ENCODE assay signal across 2 cellular contexts in the genomic region with DNA sequence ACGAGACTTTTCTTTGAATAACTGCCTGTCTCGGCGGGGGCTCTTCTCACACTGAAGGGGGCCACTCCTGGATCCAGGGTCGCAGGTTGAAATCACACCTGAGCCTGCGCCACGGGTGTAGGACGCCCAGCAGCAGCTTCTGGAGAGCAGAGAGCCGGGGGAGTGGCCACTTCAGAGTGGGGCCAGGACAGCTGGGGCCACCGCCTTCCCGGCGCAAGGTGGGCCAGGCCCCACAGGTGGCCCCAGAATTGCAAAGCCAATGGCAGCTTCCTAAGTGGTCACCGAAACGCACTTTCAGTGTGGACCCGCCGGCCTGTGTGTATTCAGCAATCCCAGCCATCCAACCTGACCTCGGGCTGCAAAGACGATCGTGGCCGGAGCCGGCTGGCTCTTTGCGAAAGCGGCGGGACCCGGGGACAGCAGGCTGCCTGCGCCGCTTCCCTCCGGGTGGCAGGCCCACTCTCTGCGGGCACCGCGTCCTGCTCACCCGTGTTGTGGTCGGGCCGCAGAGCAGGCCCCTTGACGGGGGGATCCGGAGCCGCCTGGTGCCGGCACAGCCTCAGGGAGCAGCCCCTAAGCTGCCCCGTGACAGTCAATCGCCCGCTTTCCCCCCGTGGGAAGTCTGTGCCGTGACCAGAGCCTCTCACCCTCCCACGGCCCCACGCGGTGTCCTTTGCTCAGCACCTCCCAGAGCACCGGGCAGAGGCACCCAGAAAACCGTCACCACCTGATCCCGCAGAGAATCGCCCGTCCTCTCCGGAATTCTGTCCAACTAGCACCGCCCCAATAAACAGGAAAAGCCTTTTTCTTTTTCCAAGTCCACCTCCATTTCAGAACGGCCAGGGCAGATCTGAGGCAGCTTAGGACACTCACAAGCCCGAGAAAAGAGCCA.
TF ChIP-seq lines count a peak whose summit lies in the region.

No MANE protein-coding gene starts in this region.

TF ChIP-seq in HepG2, 621 proteins besides CTCF, POLR2A, EP300 and RAD21 (continues in another document):
- TF ChIP-seq, protein P1, sequence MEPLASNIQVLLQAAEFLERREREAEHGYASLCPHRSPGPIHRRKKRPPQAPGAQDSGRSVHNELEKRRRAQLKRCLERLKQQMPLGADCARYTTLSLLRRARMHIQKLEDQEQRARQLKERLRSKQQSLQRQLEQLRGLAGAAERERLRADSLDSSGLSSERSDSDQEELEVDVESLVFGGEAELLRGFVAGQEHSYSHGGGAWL (CRISPR knock-in tag; IDR thresholded peaks at IDR 0.05) = no peak
- TF ChIP-seq, protein P2, sequence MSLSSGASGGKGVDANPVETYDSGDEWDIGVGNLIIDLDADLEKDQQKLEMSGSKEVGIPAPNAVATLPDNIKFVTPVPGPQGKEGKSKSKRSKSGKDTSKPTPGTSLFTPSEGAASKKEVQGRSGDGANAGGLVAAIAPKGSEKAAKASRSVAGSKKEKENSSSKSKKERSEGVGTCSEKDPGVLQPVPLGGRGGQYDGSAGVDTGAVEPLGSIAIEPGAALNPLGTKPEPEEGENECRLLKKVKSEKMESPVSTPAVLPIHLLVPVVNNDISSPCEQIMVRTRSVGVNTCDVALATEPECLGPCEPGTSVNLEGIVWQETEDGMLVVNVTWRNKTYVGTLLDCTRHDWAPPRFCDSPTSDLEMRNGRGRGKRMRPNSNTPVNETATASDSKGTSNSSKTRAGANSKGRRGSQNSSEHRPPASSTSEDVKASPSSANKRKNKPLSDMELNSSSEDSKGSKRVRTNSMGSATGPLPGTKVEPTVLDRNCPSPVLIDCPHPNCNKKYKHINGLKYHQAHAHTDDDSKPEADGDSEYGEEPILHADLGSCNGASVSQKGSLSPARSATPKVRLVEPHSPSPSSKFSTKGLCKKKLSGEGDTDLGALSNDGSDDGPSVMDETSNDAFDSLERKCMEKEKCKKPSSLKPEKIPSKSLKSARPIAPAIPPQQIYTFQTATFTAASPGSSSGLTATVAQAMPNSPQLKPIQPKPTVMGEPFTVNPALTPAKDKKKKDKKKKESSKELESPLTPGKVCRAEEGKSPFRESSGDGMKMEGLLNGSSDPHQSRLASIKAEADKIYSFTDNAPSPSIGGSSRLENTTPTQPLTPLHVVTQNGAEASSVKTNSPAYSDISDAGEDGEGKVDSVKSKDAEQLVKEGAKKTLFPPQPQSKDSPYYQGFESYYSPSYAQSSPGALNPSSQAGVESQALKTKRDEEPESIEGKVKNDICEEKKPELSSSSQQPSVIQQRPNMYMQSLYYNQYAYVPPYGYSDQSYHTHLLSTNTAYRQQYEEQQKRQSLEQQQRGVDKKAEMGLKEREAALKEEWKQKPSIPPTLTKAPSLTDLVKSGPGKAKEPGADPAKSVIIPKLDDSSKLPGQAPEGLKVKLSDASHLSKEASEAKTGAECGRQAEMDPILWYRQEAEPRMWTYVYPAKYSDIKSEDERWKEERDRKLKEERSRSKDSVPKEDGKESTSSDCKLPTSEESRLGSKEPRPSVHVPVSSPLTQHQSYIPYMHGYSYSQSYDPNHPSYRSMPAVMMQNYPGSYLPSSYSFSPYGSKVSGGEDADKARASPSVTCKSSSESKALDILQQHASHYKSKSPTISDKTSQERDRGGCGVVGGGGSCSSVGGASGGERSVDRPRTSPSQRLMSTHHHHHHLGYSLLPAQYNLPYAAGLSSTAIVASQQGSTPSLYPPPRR (CRISPR knock-in tag; IDR thresholded peaks at IDR 0.05; ENCODE audit: borderline replicate concordance) = no peak
- TF ChIP-seq ZNF12 (CRISPR knock-in tag; IDR thresholded peaks at IDR 0.05) (no peak), KDM2A (CRISPR knock-in tag; IDR thresholded peaks at IDR 0.05; ENCODE audit: borderline replicate concordance, low read depth) (peak; percentile 68; the same call in 1 of the 2 replicates), ZNF619 (CRISPR knock-in tag; IDR thresholded peaks at IDR 0.05) (no peak), ZNF547 (CRISPR knock-in tag; IDR thresholded peaks at IDR 0.05) (no peak), SP1 (IDR thresholded peaks at IDR 0.05) (no peak), SP1 (CRISPR knock-in tag; IDR thresholded peaks at IDR 0.05) (no peak), ZNF530 (CRISPR knock-in tag; IDR thresholded peaks at IDR 0.05; ENCODE audit: low read depth) (no peak), KMT2A (CRISPR knock-in tag; IDR thresholded peaks at IDR 0.05) (no peak), AGO2 (optimal IDR thresholded peaks at IDR 0.05; ENCODE audit: low read depth, low read length) (peak; percentile 81), DMAP1 (CRISPR knock-in tag; IDR thresholded peaks at IDR 0.05) (no peak), NFATC3 (CRISPR knock-in tag; IDR thresholded peaks at IDR 0.05) (no peak), STAG1 (CRISPR knock-in tag; IDR thresholded peaks at IDR 0.05) (no peak)
- TF ChIP-seq, protein P3, sequence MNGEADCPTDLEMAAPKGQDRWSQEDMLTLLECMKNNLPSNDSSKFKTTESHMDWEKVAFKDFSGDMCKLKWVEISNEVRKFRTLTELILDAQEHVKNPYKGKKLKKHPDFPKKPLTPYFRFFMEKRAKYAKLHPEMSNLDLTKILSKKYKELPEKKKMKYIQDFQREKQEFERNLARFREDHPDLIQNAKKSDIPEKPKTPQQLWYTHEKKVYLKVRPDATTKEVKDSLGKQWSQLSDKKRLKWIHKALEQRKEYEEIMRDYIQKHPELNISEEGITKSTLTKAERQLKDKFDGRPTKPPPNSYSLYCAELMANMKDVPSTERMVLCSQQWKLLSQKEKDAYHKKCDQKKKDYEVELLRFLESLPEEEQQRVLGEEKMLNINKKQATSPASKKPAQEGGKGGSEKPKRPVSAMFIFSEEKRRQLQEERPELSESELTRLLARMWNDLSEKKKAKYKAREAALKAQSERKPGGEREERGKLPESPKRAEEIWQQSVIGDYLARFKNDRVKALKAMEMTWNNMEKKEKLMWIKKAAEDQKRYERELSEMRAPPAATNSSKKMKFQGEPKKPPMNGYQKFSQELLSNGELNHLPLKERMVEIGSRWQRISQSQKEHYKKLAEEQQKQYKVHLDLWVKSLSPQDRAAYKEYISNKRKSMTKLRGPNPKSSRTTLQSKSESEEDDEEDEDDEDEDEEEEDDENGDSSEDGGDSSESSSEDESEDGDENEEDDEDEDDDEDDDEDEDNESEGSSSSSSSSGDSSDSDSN (CRISPR knock-in tag; IDR thresholded peaks at IDR 0.05) = peak; percentile 64
- TF ChIP-seq, protein P4, sequence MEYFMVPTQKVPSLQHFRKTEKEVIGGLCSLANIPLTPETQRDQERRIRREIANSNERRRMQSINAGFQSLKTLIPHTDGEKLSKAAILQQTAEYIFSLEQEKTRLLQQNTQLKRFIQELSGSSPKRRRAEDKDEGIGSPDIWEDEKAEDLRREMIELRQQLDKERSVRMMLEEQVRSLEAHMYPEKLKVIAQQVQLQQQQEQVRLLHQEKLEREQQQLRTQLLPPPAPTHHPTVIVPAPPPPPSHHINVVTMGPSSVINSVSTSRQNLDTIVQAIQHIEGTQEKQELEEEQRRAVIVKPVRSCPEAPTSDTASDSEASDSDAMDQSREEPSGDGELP (IDR thresholded peaks at IDR 0.05; ENCODE audit: borderline replicate concordance, low read depth) = no peak
- TF ChIP-seq, protein P5, sequence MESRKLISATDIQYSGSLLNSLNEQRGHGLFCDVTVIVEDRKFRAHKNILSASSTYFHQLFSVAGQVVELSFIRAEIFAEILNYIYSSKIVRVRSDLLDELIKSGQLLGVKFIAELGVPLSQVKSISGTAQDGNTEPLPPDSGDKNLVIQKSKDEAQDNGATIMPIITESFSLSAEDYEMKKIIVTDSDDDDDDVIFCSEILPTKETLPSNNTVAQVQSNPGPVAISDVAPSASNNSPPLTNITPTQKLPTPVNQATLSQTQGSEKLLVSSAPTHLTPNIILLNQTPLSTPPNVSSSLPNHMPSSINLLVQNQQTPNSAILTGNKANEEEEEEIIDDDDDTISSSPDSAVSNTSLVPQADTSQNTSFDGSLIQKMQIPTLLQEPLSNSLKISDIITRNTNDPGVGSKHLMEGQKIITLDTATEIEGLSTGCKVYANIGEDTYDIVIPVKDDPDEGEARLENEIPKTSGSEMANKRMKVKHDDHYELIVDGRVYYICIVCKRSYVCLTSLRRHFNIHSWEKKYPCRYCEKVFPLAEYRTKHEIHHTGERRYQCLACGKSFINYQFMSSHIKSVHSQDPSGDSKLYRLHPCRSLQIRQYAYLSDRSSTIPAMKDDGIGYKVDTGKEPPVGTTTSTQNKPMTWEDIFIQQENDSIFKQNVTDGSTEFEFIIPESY (CRISPR knock-in tag; IDR thresholded peaks at IDR 0.05) = no peak

TF ChIP-seq in GM23338, 12 proteins besides CTCF, POLR2A, EP300 and RAD21:
- no peak for TF ChIP-seq EZH2 (IDR thresholded peaks at IDR 0.05; ENCODE audit: low read depth, unreplicated experiment)
- no peak for TF ChIP-seq EZH2phosphoT487 (IDR thresholded peaks at IDR 0.05; ENCODE audit: unreplicated experiment)
- no peak for TF ChIP-seq CREB1 (CRISPR knock-in tag; IDR thresholded peaks at IDR 0.05; ENCODE audit: low read depth)
- TF ChIP-seq, protein P6, sequence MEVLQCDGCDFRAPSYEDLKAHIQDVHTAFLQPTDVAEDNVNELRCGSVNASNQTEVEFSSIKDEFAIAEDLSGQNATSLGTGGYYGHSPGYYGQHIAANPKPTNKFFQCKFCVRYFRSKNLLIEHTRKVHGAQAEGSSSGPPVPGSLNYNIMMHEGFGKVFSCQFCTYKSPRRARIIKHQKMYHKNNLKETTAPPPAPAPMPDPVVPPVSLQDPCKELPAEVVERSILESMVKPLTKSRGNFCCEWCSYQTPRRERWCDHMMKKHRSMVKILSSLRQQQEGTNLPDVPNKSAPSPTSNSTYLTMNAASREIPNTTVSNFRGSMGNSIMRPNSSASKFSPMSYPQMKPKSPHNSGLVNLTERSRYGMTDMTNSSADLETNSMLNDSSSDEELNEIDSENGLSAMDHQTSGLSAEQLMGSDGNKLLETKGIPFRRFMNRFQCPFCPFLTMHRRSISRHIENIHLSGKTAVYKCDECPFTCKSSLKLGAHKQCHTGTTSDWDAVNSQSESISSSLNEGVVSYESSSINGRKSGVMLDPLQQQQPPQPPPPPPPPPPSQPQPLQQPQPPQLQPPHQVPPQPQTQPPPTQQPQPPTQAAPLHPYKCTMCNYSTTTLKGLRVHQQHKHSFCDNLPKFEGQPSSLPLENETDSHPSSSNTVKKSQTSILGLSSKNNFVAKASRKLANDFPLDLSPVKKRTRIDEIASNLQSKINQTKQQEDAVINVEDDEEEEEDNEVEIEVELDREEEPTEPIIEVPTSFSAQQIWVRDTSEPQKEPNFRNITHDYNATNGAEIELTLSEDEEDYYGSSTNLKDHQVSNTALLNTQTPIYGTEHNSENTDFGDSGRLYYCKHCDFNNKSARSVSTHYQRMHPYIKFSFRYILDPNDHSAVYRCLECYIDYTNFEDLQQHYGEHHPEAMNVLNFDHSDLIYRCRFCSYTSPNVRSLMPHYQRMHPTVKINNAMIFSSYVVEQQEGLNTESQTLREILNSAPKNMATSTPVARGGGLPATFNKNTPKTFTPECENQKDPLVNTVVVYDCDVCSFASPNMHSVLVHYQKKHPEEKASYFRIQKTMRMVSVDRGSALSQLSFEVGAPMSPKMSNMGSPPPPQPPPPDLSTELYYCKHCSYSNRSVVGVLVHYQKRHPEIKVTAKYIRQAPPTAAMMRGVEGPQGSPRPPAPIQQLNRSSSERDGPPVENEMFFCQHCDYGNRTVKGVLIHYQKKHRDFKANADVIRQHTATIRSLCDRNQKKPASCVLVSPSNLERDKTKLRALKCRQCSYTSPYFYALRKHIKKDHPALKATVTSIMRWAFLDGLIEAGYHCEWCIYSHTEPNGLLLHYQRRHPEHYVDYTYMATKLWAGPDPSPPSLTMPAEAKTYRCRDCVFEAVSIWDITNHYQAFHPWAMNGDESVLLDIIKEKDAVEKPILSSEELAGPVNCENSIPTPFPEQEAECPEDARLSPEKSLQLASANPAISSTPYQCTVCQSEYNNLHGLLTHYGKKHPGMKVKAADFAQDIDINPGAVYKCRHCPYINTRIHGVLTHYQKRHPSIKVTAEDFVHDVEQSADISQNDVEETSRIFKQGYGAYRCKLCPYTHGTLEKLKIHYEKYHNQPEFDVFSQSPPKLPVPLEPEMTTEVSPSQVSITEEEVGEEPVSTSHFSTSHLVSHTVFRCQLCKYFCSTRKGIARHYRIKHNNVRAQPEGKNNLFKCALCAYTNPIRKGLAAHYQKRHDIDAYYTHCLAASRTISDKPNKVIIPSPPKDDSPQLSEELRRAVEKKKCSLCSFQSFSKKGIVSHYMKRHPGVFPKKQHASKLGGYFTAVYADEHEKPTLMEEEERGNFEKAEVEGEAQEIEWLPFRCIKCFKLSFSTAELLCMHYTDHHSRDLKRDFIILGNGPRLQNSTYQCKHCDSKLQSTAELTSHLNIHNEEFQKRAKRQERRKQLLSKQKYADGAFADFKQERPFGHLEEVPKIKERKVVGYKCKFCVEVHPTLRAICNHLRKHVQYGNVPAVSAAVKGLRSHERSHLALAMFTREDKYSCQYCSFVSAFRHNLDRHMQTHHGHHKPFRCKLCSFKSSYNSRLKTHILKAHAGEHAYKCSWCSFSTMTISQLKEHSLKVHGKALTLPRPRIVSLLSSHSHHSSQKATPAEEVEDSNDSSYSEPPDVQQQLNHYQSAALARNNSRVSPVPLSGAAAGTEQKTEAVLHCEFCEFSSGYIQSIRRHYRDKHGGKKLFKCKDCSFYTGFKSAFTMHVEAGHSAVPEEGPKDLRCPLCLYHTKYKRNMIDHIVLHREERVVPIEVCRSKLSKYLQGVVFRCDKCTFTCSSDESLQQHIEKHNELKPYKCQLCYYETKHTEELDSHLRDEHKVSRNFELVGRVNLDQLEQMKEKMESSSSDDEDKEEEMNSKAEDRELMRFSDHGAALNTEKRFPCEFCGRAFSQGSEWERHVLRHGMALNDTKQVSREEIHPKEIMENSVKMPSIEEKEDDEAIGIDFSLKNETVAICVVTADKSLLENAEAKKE (CRISPR knock-in tag; IDR thresholded peaks at IDR 0.05) = no peak
- TF ChIP-seq, protein P7, sequence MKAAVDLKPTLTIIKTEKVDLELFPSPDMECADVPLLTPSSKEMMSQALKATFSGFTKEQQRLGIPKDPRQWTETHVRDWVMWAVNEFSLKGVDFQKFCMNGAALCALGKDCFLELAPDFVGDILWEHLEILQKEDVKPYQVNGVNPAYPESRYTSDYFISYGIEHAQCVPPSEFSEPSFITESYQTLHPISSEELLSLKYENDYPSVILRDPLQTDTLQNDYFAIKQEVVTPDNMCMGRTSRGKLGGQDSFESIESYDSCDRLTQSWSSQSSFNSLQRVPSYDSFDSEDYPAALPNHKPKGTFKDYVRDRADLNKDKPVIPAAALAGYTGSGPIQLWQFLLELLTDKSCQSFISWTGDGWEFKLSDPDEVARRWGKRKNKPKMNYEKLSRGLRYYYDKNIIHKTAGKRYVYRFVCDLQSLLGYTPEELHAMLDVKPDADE (IDR thresholded peaks at IDR 0.05) = no peak
- TF ChIP-seq STAT1 (IDR thresholded peaks at IDR 0.05; ENCODE audit: unreplicated experiment) = no peak
